In the genomic region with DNA sequence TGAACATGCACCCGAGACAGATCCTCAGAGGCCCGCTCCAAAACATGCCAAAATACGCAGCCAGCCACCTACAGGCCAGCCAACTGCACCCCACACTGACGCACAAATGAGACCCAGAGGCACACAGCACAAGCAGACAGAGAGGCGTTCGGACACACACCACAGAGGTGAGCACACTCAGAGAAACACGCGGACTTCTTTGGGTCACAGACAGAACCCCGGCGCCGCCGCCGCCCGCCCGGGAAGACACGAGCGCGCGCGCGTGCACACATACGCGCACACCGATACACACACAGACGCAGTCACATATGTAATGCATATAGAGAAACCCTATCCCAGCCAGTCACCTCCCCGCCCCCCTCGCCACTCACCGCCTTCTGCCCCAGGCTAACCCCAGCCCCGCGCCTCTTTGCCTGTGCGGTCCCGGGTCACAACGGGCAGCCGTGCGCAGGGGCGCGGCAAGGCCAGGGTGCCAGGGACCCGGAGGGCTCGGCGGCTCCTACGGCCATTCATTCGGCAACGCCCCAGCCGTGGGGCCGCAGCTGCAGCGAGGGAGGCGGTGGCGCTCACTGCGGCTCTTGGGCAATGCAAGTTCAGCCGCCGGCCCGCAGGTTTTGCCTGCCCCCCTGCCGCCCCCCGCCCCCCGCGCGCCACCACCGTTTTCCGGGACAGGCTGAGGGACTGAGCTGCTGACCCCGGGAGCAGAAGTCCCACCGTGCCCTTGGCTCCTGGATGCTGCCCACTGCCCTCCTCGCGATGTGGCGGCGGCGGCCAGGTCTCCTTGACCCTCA, we compare ENCODE assay signal across 7 cellular contexts. TPM values are rescaled to one million over a fixed set of nuclear protein-coding genes. Genes with fewer than 3 reads are reported as not detected.
DNase-seq lines count a peak whose midpoint lies in the region; ATAC-seq and TF ChIP-seq lines count a peak whose summit lies in the region.

No MANE protein-coding gene starts in this region.

- H3K4me3 Mint-ChIP-seq in T-cell: peak overlapping the region; percentile 93 to 96 (median 94)

- H3K4me1 ChIP-seq in spleen: peaks cover 19 to 65% (median 33%) of the 10 kb centered on the region in 6 donors

- H3K27ac ChIP-seq in HL-60 (replicated peaks): peak overlapping the region; percentile 89
- peak overlapping the region; percentile 83 to 98 (median 91) for H3K27ac ChIP-seq in spleen

- TF ChIP-seq POLR2A in GM15510 (IDR thresholded peaks at IDR 0.05; ENCODE audit: borderline replicate concordance, extremely low read depth, insufficient read length): peak; percentile 40
- no peak for TF ChIP-seq POLR2A in spleen (IDR thresholded peaks at IDR 0.05)

- H3K4me3 ChIP-seq in HL-60 (replicated peaks; ENCODE audit: insufficient read depth, low read length) (peak overlapping the region; percentile 72), astrocyte of the cerebellum (ENCODE audit: low read depth, low read length) (peak overlapping the region; percentile 55), iPS-18c (ENCODE audit: insufficient read depth, low read depth, low read length) (peak overlapping the region; percentile 63), spleen (peak overlapping the region; percentile 67 to 96 (median 79))

- CTCF ChIA-PET in T-cell (lab: Charles Lee): interaction anchor here (0.5 to 1.6 kb wide), 14 partner anchors 8 to 651 kb away, joined by 3 to 7 read pairs (median 4); no protein-coding TSS in a partner anchor

- DNase-seq in HL-60 (ENCODE audit: low read depth in 1 of 2, low spot score in 1 of 2) (peak; percentile 37 to 48), T-cell (peak; percentile 47 to 79 (median 65)), astrocyte of the cerebellum (ENCODE audit: low read depth) (no peak), spleen (peak; percentile 90), superior temporal gyrus (ENCODE audit: extremely low spot score) (no peak)

- H3K36me3 Mint-ChIP-seq in T-cell: no peaks in the 10 kb centered on the region

- ATAC-seq in T-cell (replicated peaks in 1 of 4): peak; percentile 36 to 59 (median 48)

- no peaks in the 10 kb centered on the region for H3K9me3 Mint-ChIP-seq in T-cell

- 0 to 20% (median 2%) methylated on average over 11 to 66 of the region's 66 CpGs for WGBS in spleen, 5 donors

- in situ Hi-C loops in astrocyte of the cerebellum (cut with HindIII; ENCODE audit: low sequenced_read_pairs): no loop called here

- peaks cover 40 to 50% (median 41%) of the 10 kb centered on the region in 3 donors for H3K4me1 Mint-ChIP-seq in T-cell

- no peaks in the 10 kb centered on the region for H3K36me3 ChIP-seq in spleen

- H3K27me3 Mint-ChIP-seq in T-cell: no peaks in the 10 kb centered on the region

- TF ChIP-seq CTCF in HL-60 (IDR thresholded peaks at IDR 0.05; ENCODE audit: insufficient read depth, low read length) (no peak), astrocyte of the cerebellum (IDR thresholded peaks at IDR 0.05; ENCODE audit: low read depth, low read length, missing control alignments) (peak; percentile 7), spleen (IDR thresholded peaks at IDR 0.05 in 8 of 11, conservative IDR thresholded peaks at IDR 0.05 in 3 of 11) (peak in 3 of 11 experiments; percentile 12 to 17 (median 15))

- H3K27me3 ChIP-seq in HL-60 (ENCODE audit: insufficient read depth, poor library complexity, severe bottlenecking) (no peaks in the 10 kb centered on the region), spleen (replicated peaks in 1 of 7) (peaks cover 0 to 5% (median 0%) of the 10 kb centered on the region in 7 donors)

- intact Hi-C loops in spleen (cut with DNase I; ENCODE audit: low total_unique reads): loop anchor here (10.0 kb wide), 1 partner anchor 78 kb away; no protein-coding TSS in a partner anchor

- H3K9me3 ChIP-seq in iPS-18c (ENCODE audit: control insufficient read depth, insufficient read depth, low read length) (peaks cover 6% of the 10 kb centered on the region), spleen (no peaks in the 10 kb centered on the region)

- H3K27ac Mint-ChIP-seq in T-cell: peak overlapping the region; percentile 94 to 98

- POLR2A ChIA-PET in T-cell (lab: Charles Lee): interaction anchor here (0.5 to 1.9 kb wide), 17 partner anchors 8 to 196 kb away, joined by 3 to 12 read pairs (median 6); partner anchors contain the start of gene RPL39 (in 1 of the 2)

RNA-seq across cellular contexts. Expression of gene SEPTIN6, which starts 0.5 kb away (rescaled TPM):
- total RNA-seq in T-cell (100 to 1,000 TPM; 171 to 269 (median 206) TPM), spleen (100 to 1,000 TPM in 3 of 7 donors, 10 to 100 TPM in 4; 94.7 to 139 (median 99.8) TPM)
- polyA plus RNA-seq in spleen: 10 to 100 TPM; 45.1 to 58.2 (median 50.8) TPM

Comparison
In these comparisons a context has a peak if more than half of its experiments do, and no peak if none do; other contexts are left out.
1. DNase-seq: peak in HL-60 (2 of 2), T-cell (34 of 34) and spleen (single experiment); none in astrocyte of the cerebellum (single experiment) and superior temporal gyrus (single experiment).
2. Peak in every context shown above with its lines, with median percentiles within 50 percentile points of each other: H3K4me3 ChIP-seq.